ENCODE assay signal across 17 cellular contexts in genomic region chr13:30881191-30881651, GRCh38. TPM values are rescaled to one million over a fixed set of nuclear protein-coding genes. Genes with fewer than 3 reads are reported as not detected.
DNase-seq lines count a peak whose midpoint lies in the region; ATAC-seq and TF ChIP-seq lines count a peak whose summit lies in the region.
"Had no signal": no experiment of that assay in that cellular context is flagged by ENCODE, and none has a peak within 500 bp of the region (broad histone marks: within the 10 kb centered on the region; RNA-seq: fewer than 3 reads in every experiment).

No MANE protein-coding gene starts in this region.

- ATAC-seq in HG03039 (IDR thresholded peaks at IDR 0.05; ENCODE audit: unreplicated experiment): no peak

- peak overlapping the region; percentile 93 for H2BK12ac ChIP-seq in trophoblast cell (ENCODE audit: low read length)

- H3K27ac ChIP-seq in right atrium auricular region: peak overlapping the region; percentile 60 to 73
- H3K27ac ChIP-seq in trophoblast cell (ENCODE audit: low read depth, low read length): peak overlapping the region; percentile 44
- peak overlapping the region; percentile 82 for H3K27ac ChIP-seq in vagina
- H3K27ac ChIP-seq: 22Rv1, cardiac muscle cell, HL-60, prostate gland had no signal

- TF ChIP-seq POLR2A in vagina (IDR thresholded peaks at IDR 0.05): no peak

- H3K4me3 ChIP-seq in right atrium auricular region (no peak overlapping the region), trophoblast cell (ENCODE audit: low read depth, low read length) (no peak overlapping the region), vagina (no peak overlapping the region)
- H3K4me3 ChIP-seq: cardiac muscle cell, prostate gland had no signal

- H3K9me3 ChIP-seq in right atrium auricular region (no peaks in the 10 kb centered on the region), trophoblast cell (ENCODE audit: insufficient read depth, low read depth, low read length) (no peaks in the 10 kb centered on the region), vagina (no peaks in the 10 kb centered on the region)
- H3K9me3 ChIP-seq: prostate gland had no signal

- WGBS in trophoblast cell (ENCODE audit: extremely low coverage, insufficient coverage, insufficient read length): no CpG with 5 or more reads among the region's 3 CpGs

- no peak overlapping the region for H4K8ac ChIP-seq in trophoblast cell (ENCODE audit: low read depth, low read length)

- DNase-seq in NCI-H446 (lab: John Stamatoyannopoulos, UW): peak; percentile 36 to 47
- no peak for DNase-seq in NCI-H446 treated with DMSO at 0.1 percent for 48 hours (lab: John Stamatoyannopoulos, UW)
- peak; percentile 78 for DNase-seq in right atrium auricular region (ENCODE audit: low spot score)
- DNase-seq in trophoblast cell: no peak
- DNase-seq in vagina (ENCODE audit: extremely low spot score in 2 of 2): peak; percentile 19 to 90
- no peak for DNase-seq in SKM-1 treated with dmso at 0.1 percent for 144 hours (lab: John Stamatoyannopoulos, UW; ENCODE audit: unreplicated experiment)
- DNase-seq in hippocampal formation (lab: John Stamatoyannopoulos, UW): no peak
- DNase-seq: activated effector memory CD4-positive, alpha-beta T cell treated with Interleukin-2 at 50 U/mL for 16 hours; NCI-H187 treated with DMSO at 0.1 percent for 48 hours; NCI-H82; stimulated activated naive CD4-positive, alpha-beta T cell treated with Interleukin-2 at 50 U/mL for 16 hours; T-helper 9 cell had no signal

- TF ChIP-seq CTCF in right atrium auricular region (IDR thresholded peaks at IDR 0.05) (no peak), vagina (IDR thresholded peaks at IDR 0.05) (no peak)

- peak overlapping the region; percentile 48 for H3K18ac ChIP-seq in trophoblast cell (ENCODE audit: low read length)

- no peak overlapping the region for H3K4ac ChIP-seq in trophoblast cell (ENCODE audit: low read depth, low read length)

- peak overlapping the region; percentile 96 for H4K91ac ChIP-seq in trophoblast cell (ENCODE audit: low read depth, low read length)

- peaks cover 27% of the 10 kb centered on the region for H3K79me1 ChIP-seq in trophoblast cell (ENCODE audit: low read length)

- peak overlapping the region; percentile 70 for H3K14ac ChIP-seq in trophoblast cell (ENCODE audit: low read length)

- H4K12ac ChIP-seq in trophoblast cell (ENCODE audit: low read depth, low read length): no peak overlapping the region

- peak overlapping the region; percentile 58 for H2BK5ac ChIP-seq in trophoblast cell (ENCODE audit: low read depth, low read length, poor library complexity)

- no peak overlapping the region for H2AFZ ChIP-seq in trophoblast cell (ENCODE audit: insufficient read depth, low read length, poor library complexity)

- intact Hi-C loops in vagina (cut with DNase I): no loop called here

- H3K36me3 ChIP-seq in right atrium auricular region (no peaks in the 10 kb centered on the region), trophoblast cell (ENCODE audit: control insufficient read depth in 1 of 2, insufficient read depth in 2 of 2, low read length in 2 of 2) (no peaks in the 10 kb centered on the region), vagina (no peaks in the 10 kb centered on the region)
- H3K36me3 ChIP-seq: cardiac muscle cell, prostate gland had no signal

- no peaks in the 10 kb centered on the region for H3K27me3 ChIP-seq in right atrium auricular region
- H3K27me3 ChIP-seq in trophoblast cell (ENCODE audit: insufficient read depth, low read length): no peaks in the 10 kb centered on the region
- H3K27me3 ChIP-seq in vagina: no peaks in the 10 kb centered on the region
- H3K27me3 ChIP-seq: cardiac muscle cell had no signal

- peak overlapping the region; percentile 81 for H2AK5ac ChIP-seq in trophoblast cell (ENCODE audit: low read length)

- H3K79me2 ChIP-seq in trophoblast cell (ENCODE audit: control insufficient read depth, insufficient read depth, low read length, poor library complexity): peaks cover 2% of the 10 kb centered on the region

- H3K23ac ChIP-seq in trophoblast cell (ENCODE audit: low read length): no peak overlapping the region

- no peak overlapping the region for H3K9ac ChIP-seq in trophoblast cell (ENCODE audit: low read length)

- no peak overlapping the region for H3K4me2 ChIP-seq in trophoblast cell (ENCODE audit: low read length)

- H3K4me1 ChIP-seq in right atrium auricular region (peaks cover 0 to 8% of the 10 kb centered on the region in 2 donors), trophoblast cell (ENCODE audit: control insufficient read depth in 1 of 2, insufficient read depth in 2 of 2, low read length in 2 of 2) (peaks cover 9 to 21% of the 10 kb centered on the region in 2 experiments), vagina (peaks cover 36% of the 10 kb centered on the region)
- H3K4me1 ChIP-seq: prostate gland had no signal

- peak overlapping the region; percentile 94 for H2BK120ac ChIP-seq in trophoblast cell (ENCODE audit: insufficient read depth, low read length, poor library complexity)

RNA-seq across cellular contexts. Expression of gene MEDAG, which starts 24.9 kb away (rescaled TPM):
- 10 to 100 TPM; 37.4 to 42.4 TPM for total RNA-seq in right atrium auricular region
- 0.58 and 0.63 TPM in 2 replicates for polyA plus RNA-seq in trophoblast cell (2013)
- total RNA-seq in vagina: 46.4 TPM
- polyA plus RNA-seq: cardiac muscle cell had no signal

RNA-seq across cellular contexts. Expression of gene TEX26, which starts 51.2 kb away (rescaled TPM):
- not detected for total RNA-seq in right atrium auricular region
- polyA plus RNA-seq in trophoblast cell (2013): 0.12 TPM in 1 of 2 replicates, not detected in the other
- not detected for total RNA-seq in vagina
- total RNA-seq: cardiac muscle cell, prostate gland had no signal
- polyA plus RNA-seq: cardiac muscle cell had no signal

Comparison
In these comparisons a context has a peak if more than half of its experiments do, and no peak if none do; other contexts are left out.
1. DNase-seq: peak in NCI-H446 (2 of 2), right atrium auricular region (single experiment) and vagina (2 of 2); none in NCI-H446 treated with DMSO at 0.1 percent for 48 hours (single experiment), trophoblast cell (0 of 2), SKM-1 treated with dmso at 0.1 percent for 144 hours (single experiment) and hippocampal formation (0 of 2).
2. Peak in every context shown above with its lines, with median percentiles within 50 percentile points of each other: H3K27ac ChIP-seq.